12 cellular contexts compared by ENCODE assay signal in genomic region chr3:137768021-137768360, GRCh38. TPM values are rescaled to one million over a fixed set of nuclear protein-coding genes. Genes with fewer than 3 reads are reported as not detected.
A peak's percentile ranks its signal among the peaks of the same experiment; 100 is the strongest.
DNase-seq lines count a peak whose midpoint lies in the region; ATAC-seq and TF ChIP-seq lines count a peak whose summit lies in the region.
"Had no signal": no experiment of that assay in that cellular context is flagged by ENCODE, and none has a peak within 500 bp of the region (broad histone marks: within the 10 kb centered on the region; RNA-seq: fewer than 3 reads in every experiment).

No MANE protein-coding gene starts in this region.

- DNase-seq in DMS53 (lab: John Stamatoyannopoulos, UW) = peak; percentile 42
- DNase-seq in DMS53 treated with DMSO at 0.1 percent for 48 hours (lab: John Stamatoyannopoulos, UW; ENCODE audit: unreplicated experiment) = no peak
- DNase-seq in coronary artery (ENCODE audit: low spot score) = no peak
- no peak for DNase-seq in mesenchymal stem cell
- DNase-seq in thoracic aorta (ENCODE audit: low spot score) = no peak
- DNase-seq in H4 (ENCODE audit: low spot score) = no peak
- no peak for DNase-seq in activated CD8-positive, alpha-beta memory T cell treated with anti-CD3 and anti-CD28 coated beads, Interleukin-2, amount 10 ng/mL, durations not matched to agents 7 days and 5 days
- DNase-seq: 8988T; activated naive CD4-positive, alpha-beta T cell treated with Interleukin-2 at 50 U/mL for 16 hours; naive thymus-derived CD8-positive, alpha-beta T cell had no signal

- H3K27ac Mint-ChIP-seq in activated CD8-positive, alpha-beta memory T cell treated with anti-CD3 and anti-CD28 coated beads, Interleukin-2, amount 10 ng/mL, durations not matched to agents 7 days and 5 days = no peak overlapping the region

- WGBS in mesenchymal stem cell = 3% methylated on average over 17 of the region's 17 CpGs

- H3K4ac ChIP-seq in mesenchymal stem cell (ENCODE audit: low read depth in 1 of 2, low read length in 2 of 2) = no peak overlapping the region

- peak overlapping the region in 1 of 2 experiments; percentile 51 for H3K23ac ChIP-seq in mesenchymal stem cell (ENCODE audit: low read length in 2 of 2)

- no peak overlapping the region for H4K91ac ChIP-seq in mesenchymal stem cell (ENCODE audit: low read length)

- no peak overlapping the region for H2BK120ac ChIP-seq in mesenchymal stem cell (ENCODE audit: low read depth, low read length)

- H3K79me1 ChIP-seq in mesenchymal stem cell (replicated peaks; ENCODE audit: low read length, poor library complexity, severe bottlenecking) = no peaks in the 10 kb centered on the region

- CTCF ChIA-PET in activated CD8-positive, alpha-beta memory T cell treated with anti-CD3 and anti-CD28 coated beads, Interleukin-2, amount 10 ng/mL, durations not matched to agents 7 days and 5 days (lab: Charles Lee) = no interaction called here

- no peak overlapping the region for H3K4me3 Mint-ChIP-seq in activated CD8-positive, alpha-beta memory T cell treated with anti-CD3 and anti-CD28 coated beads, Interleukin-2, amount 10 ng/mL, durations not matched to agents 7 days and 5 days

- H3K27ac ChIP-seq in coronary artery = no peak overlapping the region
- no peak overlapping the region for H3K27ac ChIP-seq in mesenchymal stem cell (ENCODE audit: low read length, poor library complexity, severe bottlenecking)
- no peak overlapping the region for H3K27ac ChIP-seq in thoracic aorta
- H3K27ac ChIP-seq: KMS-11 had no signal

- peaks cover 95% of the 10 kb centered on the region for H3K27me3 Mint-ChIP-seq in activated CD8-positive, alpha-beta memory T cell treated with anti-CD3 and anti-CD28 coated beads, Interleukin-2, amount 10 ng/mL, durations not matched to agents 7 days and 5 days

- TF ChIP-seq CTCF in coronary artery (IDR thresholded peaks at IDR 0.05) (no peak), thoracic aorta (IDR thresholded peaks at IDR 0.05) (no peak)

- ATAC-seq in thoracic aorta (ENCODE audit: insufficient number of reproducible peaks, low FRiP score, low read depth) (no peak), GM21717 (IDR thresholded peaks at IDR 0.05; ENCODE audit: unreplicated experiment) (no peak)
- no peak for ATAC-seq in activated CD8-positive, alpha-beta memory T cell treated with anti-CD3 and anti-CD28 coated beads, Interleukin-2, amount 10 ng/mL, durations not matched to agents 7 days and 5 days
- ATAC-seq: naive thymus-derived CD8-positive, alpha-beta T cell had no signal

- H3K4me1 ChIP-seq in mesenchymal stem cell (ENCODE audit: control insufficient read depth, insufficient read depth, low read depth, low read length) (peaks cover 38% of the 10 kb centered on the region), thoracic aorta (ENCODE audit: control insufficient read depth in 1 of 2, low read depth in 2 of 2) (peaks cover 21 to 57% of the 10 kb centered on the region in 2 donors)

- H2BK5ac ChIP-seq in mesenchymal stem cell (ENCODE audit: low read depth, low read length, poor library complexity, severe bottlenecking) = no peak overlapping the region

- no peak overlapping the region for H3K9ac ChIP-seq in mesenchymal stem cell (ENCODE audit: low read length)
- H3K9ac ChIP-seq: KMS-11 had no signal

- H2BK12ac ChIP-seq in mesenchymal stem cell (ENCODE audit: low read length in 2 of 2) = no peak overlapping the region

- peak overlapping the region; percentile 63 for H3K4me2 ChIP-seq in mesenchymal stem cell (ENCODE audit: low read length, poor library complexity, severe bottlenecking)
- H3K4me2 ChIP-seq: KMS-11 had no signal

- no peak overlapping the region for H2AK5ac ChIP-seq in mesenchymal stem cell (ENCODE audit: low read length, severe bottlenecking)

- peaks cover 8% of the 10 kb centered on the region for H3K36me3 Mint-ChIP-seq in activated CD8-positive, alpha-beta memory T cell treated with anti-CD3 and anti-CD28 coated beads, Interleukin-2, amount 10 ng/mL, durations not matched to agents 7 days and 5 days

- H3K9me3 ChIP-seq in mesenchymal stem cell (ENCODE audit: control insufficient read depth, low read length) = no peaks in the 10 kb centered on the region
- no peaks in the 10 kb centered on the region for H3K9me3 ChIP-seq in thoracic aorta

- peaks cover 10% of the 10 kb centered on the region for H3K4me1 Mint-ChIP-seq in activated CD8-positive, alpha-beta memory T cell treated with anti-CD3 and anti-CD28 coated beads, Interleukin-2, amount 10 ng/mL, durations not matched to agents 7 days and 5 days

- H3K9me3 Mint-ChIP-seq in activated CD8-positive, alpha-beta memory T cell treated with anti-CD3 and anti-CD28 coated beads, Interleukin-2, amount 10 ng/mL, durations not matched to agents 7 days and 5 days (ENCODE audit: low read depth) = no peaks in the 10 kb centered on the region

- H4K8ac ChIP-seq in mesenchymal stem cell (ENCODE audit: low read length) = no peak overlapping the region

- H3K27me3 ChIP-seq in mesenchymal stem cell (ENCODE audit: control insufficient read depth in 1 of 2, insufficient read depth in 1 of 2, low read length in 2 of 2) = peaks cover 99% of the 10 kb centered on the region in 2 experiments
- peaks cover 5% of the 10 kb centered on the region for H3K27me3 ChIP-seq in thoracic aorta (replicated peaks; ENCODE audit: insufficient read depth)

- H3K4me3 ChIP-seq in coronary artery (peak overlapping the region; percentile 62), mesenchymal stem cell (ENCODE audit: insufficient read depth in 1 of 2, low read depth in 1 of 2, low read length in 2 of 2) (peak overlapping the region in 1 of 2 experiments; percentile 76), thoracic aorta (peak overlapping the region; percentile 69)

- no peak overlapping the region for H2AFZ ChIP-seq in mesenchymal stem cell (ENCODE audit: low read depth, low read length)

- no peak overlapping the region for H3K14ac ChIP-seq in mesenchymal stem cell (ENCODE audit: low read length in 2 of 2)

- H3K36me3 ChIP-seq in mesenchymal stem cell (ENCODE audit: control insufficient read depth in 1 of 2, insufficient read depth in 2 of 2, low read depth in 1 of 2, low read length in 2 of 2) (no peaks in the 10 kb centered on the region), thoracic aorta (no peaks in the 10 kb centered on the region)

- H2BK15ac ChIP-seq in mesenchymal stem cell (ENCODE audit: low read depth, poor library complexity, severe bottlenecking) = no peak overlapping the region

- no peak overlapping the region for H3K18ac ChIP-seq in mesenchymal stem cell (ENCODE audit: low read depth in 1 of 2, low read length in 2 of 2)

RNA-seq across cellular contexts. Expression of gene SOX14, which starts 3.9 kb away (rescaled TPM):
- polyA plus RNA-seq in mesenchymal stem cell (2013, experiment 1 of 2) = not detected
- not detected for polyA plus RNA-seq in mesenchymal stem cell (2013, experiment 2 of 2)
- total RNA-seq in thoracic aorta = not detected
- total RNA-seq in H4 (2014; rRNA removed; shearing (Covaris generic)) = not detected in 2 replicates
- not detected for total RNA-seq in activated CD8-positive, alpha-beta memory T cell treated with anti-CD3 and anti-CD28 coated beads, Interleukin-2, amount 10 ng/mL, durations not matched to agents 7 days and 5 days
- total RNA-seq: naive thymus-derived CD8-positive, alpha-beta T cell had no signal
- polyA plus RNA-seq: naive thymus-derived CD8-positive, alpha-beta T cell had no signal
